Comparison of ENCODE assay signal across 2 cellular contexts in genomic region chr10:47047127-47047504, GRCh38.
TF ChIP-seq lines count a peak whose summit lies in the region.

No MANE protein-coding gene starts in this region.

TF ChIP-seq in HEK293, 187 proteins besides CTCF, POLR2A, EP300 and RAD21:
- TF ChIP-seq ZFHX2 (tag by site-specific recombination; conservative IDR thresholded peaks at IDR 0.05) (peak; percentile 81), EGR2 (tag by site-specific recombination; IDR thresholded peaks at IDR 0.05; ENCODE audit: low read depth) (peak; percentile 92), KLF7 (tag by site-specific recombination; IDR thresholded peaks at IDR 0.05; ENCODE audit: borderline replicate concordance) (no peak)

TF ChIP-seq in K562, 482 proteins besides CTCF, POLR2A, EP300 and RAD21:
- TF ChIP-seq ZFX (CRISPR knock-in tag; IDR thresholded peaks at IDR 0.05), result no peak
- no peak for TF ChIP-seq TBL1XR1 (IDR thresholded peaks at IDR 0.05; ENCODE audit: low read length in 2 of 2)
- TF ChIP-seq SAP30 (IDR thresholded peaks at IDR 0.05; ENCODE audit: borderline replicate concordance, insufficient read depth, low read depth, low read length, poor library complexity, severe bottlenecking), result no peak
- TF ChIP-seq ZNF174 (CRISPR knock-in tag; IDR thresholded peaks at IDR 0.05), result no peak
- no peak for TF ChIP-seq POLR2H (tag; IDR thresholded peaks at IDR 0.05; ENCODE audit: low read depth)
- TF ChIP-seq RBBP5 (IDR thresholded peaks at IDR 0.05; ENCODE audit: borderline replicate concordance, insufficient read depth, low read length, poor library complexity, severe bottlenecking), result no peak
- no peak for TF ChIP-seq KAT7 (CRISPR knock-in tag; IDR thresholded peaks at IDR 0.05; ENCODE audit: borderline replicate concordance)
- TF ChIP-seq POLR2AphosphoS5 (IDR thresholded peaks at IDR 0.05; ENCODE audit: control insufficient read depth, insufficient read depth, low read depth, low read length), result no peak
- no peak for TF ChIP-seq GABPB1 (CRISPR knock-in tag; IDR thresholded peaks at IDR 0.05)
- no peak for TF ChIP-seq CEBPZ (IDR thresholded peaks at IDR 0.05; ENCODE audit: borderline replicate concordance, low read depth, low read length)
- TF ChIP-seq TCF7L2 (IDR thresholded peaks at IDR 0.05; ENCODE audit: low read depth, low read length), result no peak
- no peak for TF ChIP-seq MEF2D (tag; conservative IDR thresholded peaks at IDR 0.05; ENCODE audit: low read depth)
